1 cellular context compared by ENCODE assay signal in the genomic region with DNA sequence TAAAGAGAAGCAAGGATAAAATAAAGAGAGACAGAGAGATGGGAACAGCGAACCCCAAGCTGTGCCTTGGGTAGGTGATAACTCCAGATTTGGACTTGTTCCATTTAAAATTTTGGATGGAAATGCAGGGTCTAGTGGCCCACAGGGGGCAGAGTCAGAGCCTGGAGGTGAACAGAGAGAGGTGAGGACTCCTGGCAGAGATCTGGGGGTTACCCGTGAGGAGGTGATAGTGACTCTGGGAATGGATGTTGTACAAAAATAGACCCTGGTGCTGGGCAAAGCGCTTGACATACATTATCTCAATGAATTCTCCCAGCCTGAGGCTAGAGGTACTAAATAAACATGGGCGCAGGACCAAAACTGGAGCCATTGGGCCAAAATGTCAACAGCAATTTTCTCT.
TF ChIP-seq lines count a peak whose summit lies in the region.

No MANE protein-coding gene starts in this region.

TF ChIP-seq in GM23338, 12 proteins besides CTCF, POLR2A, EP300 and RAD21 (continued from another document):
- TF ChIP-seq, protein P1, sequence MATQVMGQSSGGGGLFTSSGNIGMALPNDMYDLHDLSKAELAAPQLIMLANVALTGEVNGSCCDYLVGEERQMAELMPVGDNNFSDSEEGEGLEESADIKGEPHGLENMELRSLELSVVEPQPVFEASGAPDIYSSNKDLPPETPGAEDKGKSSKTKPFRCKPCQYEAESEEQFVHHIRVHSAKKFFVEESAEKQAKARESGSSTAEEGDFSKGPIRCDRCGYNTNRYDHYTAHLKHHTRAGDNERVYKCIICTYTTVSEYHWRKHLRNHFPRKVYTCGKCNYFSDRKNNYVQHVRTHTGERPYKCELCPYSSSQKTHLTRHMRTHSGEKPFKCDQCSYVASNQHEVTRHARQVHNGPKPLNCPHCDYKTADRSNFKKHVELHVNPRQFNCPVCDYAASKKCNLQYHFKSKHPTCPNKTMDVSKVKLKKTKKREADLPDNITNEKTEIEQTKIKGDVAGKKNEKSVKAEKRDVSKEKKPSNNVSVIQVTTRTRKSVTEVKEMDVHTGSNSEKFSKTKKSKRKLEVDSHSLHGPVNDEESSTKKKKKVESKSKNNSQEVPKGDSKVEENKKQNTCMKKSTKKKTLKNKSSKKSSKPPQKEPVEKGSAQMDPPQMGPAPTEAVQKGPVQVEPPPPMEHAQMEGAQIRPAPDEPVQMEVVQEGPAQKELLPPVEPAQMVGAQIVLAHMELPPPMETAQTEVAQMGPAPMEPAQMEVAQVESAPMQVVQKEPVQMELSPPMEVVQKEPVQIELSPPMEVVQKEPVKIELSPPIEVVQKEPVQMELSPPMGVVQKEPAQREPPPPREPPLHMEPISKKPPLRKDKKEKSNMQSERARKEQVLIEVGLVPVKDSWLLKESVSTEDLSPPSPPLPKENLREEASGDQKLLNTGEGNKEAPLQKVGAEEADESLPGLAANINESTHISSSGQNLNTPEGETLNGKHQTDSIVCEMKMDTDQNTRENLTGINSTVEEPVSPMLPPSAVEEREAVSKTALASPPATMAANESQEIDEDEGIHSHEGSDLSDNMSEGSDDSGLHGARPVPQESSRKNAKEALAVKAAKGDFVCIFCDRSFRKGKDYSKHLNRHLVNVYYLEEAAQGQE (IDR thresholded peaks at IDR 0.05; ENCODE audit: unreplicated experiment): no peak
- TF ChIP-seq EZH2 (IDR thresholded peaks at IDR 0.05; ENCODE audit: low read depth, unreplicated experiment): no peak
TF ChIP-seq in GM23338: peak in this region for 0.
